ENCODE assay signal across 9 cellular contexts in the genomic region with DNA sequence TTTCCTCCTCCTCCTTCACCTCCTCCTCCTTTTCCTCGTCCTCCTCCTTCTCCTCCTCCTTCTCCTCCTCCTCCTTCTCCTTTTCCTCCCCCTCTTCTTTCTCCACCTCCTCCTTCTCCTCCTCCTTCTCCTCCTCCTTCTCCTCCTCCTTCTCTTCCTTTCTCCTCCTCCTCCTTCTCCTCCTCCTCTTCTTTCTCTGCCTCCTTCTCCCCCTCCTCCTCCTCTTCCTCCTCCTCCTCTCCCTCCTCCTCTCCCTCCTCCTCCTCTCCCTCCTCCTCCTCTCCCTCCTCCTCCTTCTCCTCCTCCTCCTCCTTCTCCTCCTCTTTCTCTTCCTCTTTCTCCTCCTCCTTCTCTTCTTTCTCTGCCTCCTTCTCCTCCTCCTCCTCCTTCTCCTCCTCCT. TPM values are rescaled to one million over a fixed set of nuclear protein-coding genes. Genes with fewer than 3 reads are reported as not detected.
"Had no signal": no experiment of that assay in that cellular context is flagged by ENCODE, and none has a peak within 500 bp of the region (broad histone marks: within the 10 kb centered on the region; RNA-seq: fewer than 3 reads in every experiment).

No MANE protein-coding gene starts in this region.

- H3K27ac ChIP-seq: HL-60, KMS-11 had no signal

- DNase-seq: IMR-90, KBM-7, KG1 had no signal

- ATAC-seq: HepG2 had no signal

- H3K9ac ChIP-seq: KMS-11 had no signal

- H3K4me2 ChIP-seq: KMS-11 had no signal

- FAIRE-seq: HepG2, HTR-8/SVneo had no signal

RNA-seq across cellular contexts. Expression of a gene that starts 13.6 kb away (rescaled TPM):
- total RNA-seq: HT-29 had no signal
- polyA plus RNA-seq: IgD-negative memory B cell had no signal
